In the genomic region with DNA sequence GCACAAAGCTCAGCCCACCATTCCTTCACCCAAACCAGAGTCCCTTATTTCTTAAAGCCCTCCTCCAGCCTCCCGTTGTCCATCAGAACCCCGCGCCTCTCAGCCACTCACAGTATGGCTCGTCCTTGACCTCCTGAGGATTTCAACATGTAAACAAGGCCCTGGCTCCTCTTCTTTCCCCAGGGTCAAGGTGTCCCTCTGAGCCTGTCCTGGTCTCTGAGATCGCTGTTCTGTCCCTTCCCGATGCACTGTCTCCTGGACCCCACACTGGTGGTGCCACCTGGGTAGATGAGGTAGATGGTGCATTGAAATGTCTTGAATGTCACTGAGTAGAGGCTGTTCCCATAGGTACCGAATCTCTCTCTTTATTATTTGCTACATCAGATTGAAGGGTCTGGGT, we compare ENCODE assay signal across 7 cellular contexts.
"Had no signal": no experiment of that assay in that cellular context is flagged by ENCODE, and none has a peak within 500 bp of the region (broad histone marks: within the 10 kb centered on the region; RNA-seq: fewer than 3 reads in every experiment).

No MANE protein-coding gene starts in this region.

- H3K9me3 Mint-ChIP-seq: HFFc6 had no signal

- DNase-seq: HFFc6 had no signal

- H3K4me3 ChIP-seq: GM23338, HAP-1 had no signal

- H3K9me3 ChIP-seq: HAP-1 had no signal

- ATAC-seq: GM23338, HCT116, HepG2 had no signal

- H3K27ac Mint-ChIP-seq: GM23338, HFFc6, IgD-negative memory B cell had no signal

- H3K27ac ChIP-seq: HL-60 had no signal

- H3K4me1 ChIP-seq: HAP-1 had no signal

- H3K36me3 Mint-ChIP-seq: IgD-negative memory B cell had no signal

- H3K4me3 Mint-ChIP-seq: GM23338, HFFc6, IgD-negative memory B cell had no signal

- H3K4me1 Mint-ChIP-seq: GM23338 had no signal

- H3K36me3 ChIP-seq: HAP-1 had no signal
